ENCODE assay signal across 19 cellular contexts in genomic region chr15:77790481-77790880, GRCh38.
DNase-seq lines count a peak whose midpoint lies in the region; ATAC-seq and TF ChIP-seq lines count a peak whose summit lies in the region.
"Had no signal": no experiment of that assay in that cellular context is flagged by ENCODE, and none has a peak within 500 bp of the region (broad histone marks: within the 10 kb centered on the region; RNA-seq: fewer than 3 reads in every experiment).

No MANE protein-coding gene starts in this region.

- no peak overlapping the region for H3K18ac ChIP-seq in neuronal stem cell (ENCODE audit: low read length)

- no peak overlapping the region for H4K91ac ChIP-seq in neuronal stem cell (ENCODE audit: low read depth, low read length, poor library complexity)

- no CpG with 5 or more reads among the region's 3 CpGs for WGBS in neuronal stem cell (ENCODE audit: extremely low coverage in 2 of 2, insufficient read length in 2 of 2, insufficient replicate concordance in 1 of 2), 2 donors

- H3K79me1 ChIP-seq in neuronal stem cell (ENCODE audit: low read depth, low read length): peaks cover 2% of the 10 kb centered on the region

- H3K4me2 ChIP-seq in neuronal stem cell (ENCODE audit: insufficient read depth, low read length, poor library complexity, severe bottlenecking): no peak overlapping the region
- H3K4me2 ChIP-seq: A549 had no signal

- peak overlapping the region; percentile 9 for H3K23ac ChIP-seq in neuronal stem cell (ENCODE audit: low read depth, low read length, poor library complexity)

- H4K8ac ChIP-seq in neuronal stem cell (ENCODE audit: low read depth, low read length): no peak overlapping the region

- no peaks in the 10 kb centered on the region for H3K27me3 ChIP-seq in right atrium auricular region
- peaks cover 0 to 26% (median 0%) of the 10 kb centered on the region in 3 experiments for H3K27me3 ChIP-seq in neuronal stem cell (ENCODE audit: control insufficient read depth in 3 of 3, insufficient read depth in 3 of 3, low read depth in 1 of 3, low read length in 3 of 3)

- no peak for TF ChIP-seq CTCF in right atrium auricular region (IDR thresholded peaks at IDR 0.05)
- TF ChIP-seq CTCF in NB4 (IDR thresholded peaks at IDR 0.05; ENCODE audit: low read depth, low read length): no peak

- H2BK5ac ChIP-seq in neuronal stem cell (ENCODE audit: low read length): no peak overlapping the region

- no peak overlapping the region for H2AFZ ChIP-seq in neuronal stem cell (ENCODE audit: low read length)
- H2AFZ ChIP-seq: GM23248 had no signal

- H3K27ac ChIP-seq in right atrium auricular region (no peak overlapping the region), neuronal stem cell (replicated peaks; ENCODE audit: low read length) (no peak overlapping the region)
- H3K27ac ChIP-seq: 22Rv1, A549, GM23248 had no signal

- H3K36me3 ChIP-seq in right atrium auricular region (no peaks in the 10 kb centered on the region), neuronal stem cell (replicated peaks in 1 of 2; ENCODE audit: control insufficient read depth in 2 of 2, insufficient read depth in 2 of 2, low read length in 2 of 2) (no peaks in the 10 kb centered on the region)
- H3K36me3 ChIP-seq: HAP-1 had no signal

- H3K9ac ChIP-seq in neuronal stem cell (ENCODE audit: low read depth, low read length, poor library complexity): no peak overlapping the region
- H3K9ac ChIP-seq: GM23248 had no signal

- no peak for TF ChIP-seq POLR2A in NB4 (IDR thresholded peaks at IDR 0.05; ENCODE audit: extremely low read depth, insufficient read length)

- no peak overlapping the region for H2BK12ac ChIP-seq in neuronal stem cell (ENCODE audit: low read length)

- H3K4me3 ChIP-seq in right atrium auricular region: no peak overlapping the region
- H3K4me3 ChIP-seq in NB4 (ENCODE audit: low read depth, low read length): no peak overlapping the region
- no peak overlapping the region for H3K4me3 ChIP-seq in neuronal stem cell (ENCODE audit: low read length in 2 of 2)
- H3K4me3 ChIP-seq: A549, GM23248, HAP-1 had no signal

- no peak overlapping the region for H2BK120ac ChIP-seq in neuronal stem cell (ENCODE audit: low read depth, low read length)

- no peak overlapping the region for H2BK15ac ChIP-seq in neuronal stem cell (ENCODE audit: low read length)

- intact Hi-C loops in Right ventricle myocardium inferior (cut with DNase I): no loop called here

- H3K9me3 ChIP-seq in right atrium auricular region (no peaks in the 10 kb centered on the region), neuronal stem cell (replicated peaks in 1 of 2; ENCODE audit: control insufficient read depth in 2 of 2, insufficient read depth in 1 of 2, low read depth in 1 of 2, low read length in 2 of 2) (no peaks in the 10 kb centered on the region)
- H3K9me3 ChIP-seq: A549, HAP-1 had no signal

- peak; percentile 47 for DNase-seq in Right ventricle myocardium inferior (ENCODE audit: missing footprints)
- no peak for DNase-seq in right atrium auricular region (ENCODE audit: low spot score)
- DNase-seq in NB4 (ENCODE audit: low read depth): peak; percentile 51
- no peak for DNase-seq in neuronal stem cell (ENCODE audit: low spot score)
- no peak for DNase-seq in HPDE6-E6E7 (ENCODE audit: extremely low spot score)
- DNase-seq in DMS114 treated with DMSO at 0.1 percent for 48 hours (lab: John Stamatoyannopoulos, UW; ENCODE audit: unreplicated experiment): no peak
- DNase-seq: C1 segment of cervical spinal cord; CD4-positive, CD25-positive, alpha-beta regulatory T cell; CD8-positive, alpha-beta memory T cell; COR-L47; DMS 273 treated with DMSO at 0.1 percent for 48 hours; GDM1; GM23248; KG1 had no signal

- no peak overlapping the region for H3K4ac ChIP-seq in neuronal stem cell (ENCODE audit: low read length)

- H3K4me1 ChIP-seq in right atrium auricular region: no peaks in the 10 kb centered on the region
- H3K4me1 ChIP-seq in neuronal stem cell (ENCODE audit: control insufficient read depth in 2 of 2, insufficient read depth in 1 of 2, low read depth in 1 of 2, low read length in 2 of 2): peaks cover 0 to 3% of the 10 kb centered on the region in 2 donors
- H3K4me1 ChIP-seq: A549, HAP-1 had no signal

- ATAC-seq in Right ventricle myocardium inferior (no peak), HG02852 (IDR thresholded peaks at IDR 0.05; ENCODE audit: unreplicated experiment) (no peak)
- ATAC-seq: A549, HepG2 had no signal

- H3K14ac ChIP-seq in neuronal stem cell (ENCODE audit: low read length): no peak overlapping the region

- H2AK5ac ChIP-seq in neuronal stem cell (ENCODE audit: low read depth, low read length): no peak overlapping the region

Comparison
In these comparisons a context has a peak if more than half of its experiments do, and no peak if none do; other contexts are left out.
1. DNase-seq: peak in Right ventricle myocardium inferior (single experiment) and NB4 (single experiment); none in right atrium auricular region (single experiment), neuronal stem cell (single experiment), HPDE6-E6E7 (single experiment) and DMS114 treated with DMSO at 0.1 percent for 48 hours (single experiment).